ENCODE assay signal across 6 cellular contexts in genomic region chr16:18344634-18345033, GRCh38. TPM values are rescaled to one million over a fixed set of nuclear protein-coding genes. Genes with fewer than 3 reads are reported as not detected.
DNase-seq lines count a peak whose midpoint lies in the region; ATAC-seq, FAIRE-seq and TF ChIP-seq lines count a peak whose summit lies in the region.
"Not testable (repeated sequence)": the region's sequence is repeated elsewhere in the genome, so short reads cannot be mapped to it uniquely, and the experiment has no call there.
"Had no signal": no experiment of that assay in that cellular context is flagged by ENCODE, and none has a peak within 500 bp of the region (broad histone marks: within the 10 kb centered on the region; RNA-seq: fewer than 3 reads in every experiment).

No MANE protein-coding gene starts in this region.

- not testable (repeated sequence) for TF ChIP-seq POLR2A in HCT116 (IDR thresholded peaks at IDR 0.05; ENCODE audit: borderline replicate concordance, extremely low read depth, insufficient read depth, insufficient read length); HepG2 (IDR thresholded peaks at IDR 0.05; ENCODE audit: insufficient read depth in 1 of 2, low read depth in 2 of 2, low read length in 2 of 2)

- H3K4me3 ChIP-seq in HCT116 (replicated peaks in 1 of 2; ENCODE audit: low read depth in 1 of 2, low read length in 2 of 2); Panc1 (ENCODE audit: low read depth in 2 of 2, low read length in 2 of 2); HepG2 (replicated peaks in 1 of 3; ENCODE audit: insufficient read depth in 1 of 3, low read depth in 2 of 3, low read length in 3 of 3): not testable (repeated sequence)

- not testable (repeated sequence) for H3K27ac ChIP-seq in HCT116 (ENCODE audit: low read depth, low read length); Panc1 (ENCODE audit: low read length); foreskin keratinocyte; HepG2 (ENCODE audit: extremely low read length, insufficient read depth, low read length)

- not testable (repeated sequence) for H4K20me1 ChIP-seq in HCT116 (ENCODE audit: insufficient read depth); HepG2 (ENCODE audit: insufficient read depth, low read length)

- not testable (repeated sequence) for H3K9ac ChIP-seq in HCT116 (ENCODE audit: low read length); HepG2 (ENCODE audit: insufficient read depth, low read depth, low read length)

- intact Hi-C loops in HCT116 (cut with micrococcal nuclease); Panc1 (cut with micrococcal nuclease; ENCODE audit: unreplicated experiment); HepG2 (cut with micrococcal nuclease; ENCODE audit: unreplicated experiment): not testable (repeated sequence)

- TF ChIP-seq CTCF in HCT116 (IDR thresholded peaks at IDR 0.05 in 2 of 3, conservative IDR thresholded peaks at IDR 0.05 in 1 of 3; ENCODE audit: borderline replicate concordance in 1 of 3, insufficient read depth in 1 of 3, low read depth in 2 of 3, low read length in 2 of 3); Panc1 (IDR thresholded peaks at IDR 0.05); foreskin keratinocyte (conservative IDR thresholded peaks at IDR 0.05); HepG2 (CRISPR knock-in tag; IDR thresholded peaks at IDR 0.05): not testable (repeated sequence)

- POLR2A ChIA-PET in HCT116 (lab: Charles Lee); Panc1 (lab: Charles Lee); HepG2 (lab: Yijun Ruan, JAX): not testable (repeated sequence)

- not testable (repeated sequence) for TF ChIP-seq EP300 in HepG2 (IDR thresholded peaks at IDR 0.05; ENCODE audit: low read depth in 2 of 2, low read length in 2 of 2); HepG2 (CRISPR knock-in tag; IDR thresholded peaks at IDR 0.05; ENCODE audit: borderline replicate concordance)

- no CpG with 5 or more reads among the region's 18 CpGs for WGBS in HepG2 (ENCODE audit: low lambda C conversion rate)

- not testable (repeated sequence) for H3K9me3 ChIP-seq in HCT116 (ENCODE audit: control insufficient read depth in 1 of 2, insufficient read depth in 1 of 2, low read depth in 1 of 2, low read length in 2 of 2); Panc1 (ENCODE audit: control insufficient read depth, insufficient read depth, low read depth, low read length); HepG2 (ENCODE audit: low read length)

- not testable (repeated sequence) for H3K79me2 ChIP-seq in HCT116 (ENCODE audit: insufficient read depth, low read length); HepG2 (ENCODE audit: insufficient read depth, low read length)

- not testable (repeated sequence) for TF ChIP-seq RAD21 in HCT116 (IDR thresholded peaks at IDR 0.05; ENCODE audit: low read depth); HepG2 (CRISPR knock-in tag; IDR thresholded peaks at IDR 0.05)

- CTCF ChIA-PET in HCT116 (lab: Charles Lee); Panc1 (lab: Charles Lee); HepG2 (lab: Yijun Ruan, JAX; ENCODE audit: low intra/inter-chr PET ratio, low total read pairs): not testable (repeated sequence)

- H3K27me3 ChIP-seq in HCT116 (ENCODE audit: insufficient read depth, low read length); Panc1 (ENCODE audit: control insufficient read depth, insufficient read depth, low read length); foreskin keratinocyte; HepG2 (ENCODE audit: control insufficient read depth in 1 of 2, insufficient read depth in 2 of 2, low read length in 2 of 2): not testable (repeated sequence)

- ATAC-seq in HCT116 (peak; percentile 17; the same call in 1 of the 2 replicates), Panc1 (peak; percentile 45; the same call in 1 of the 2 replicates), foreskin keratinocyte (peak; percentile 61), HepG2 (peak; percentile 61)

- not testable (repeated sequence) for DNase-seq in HCT116 (ENCODE audit: low read depth, low spot score); Panc1 (ENCODE audit: low read depth, low spot score); foreskin keratinocyte; HepG2 (ENCODE audit: low spot score)

- in situ Hi-C loops in Panc1 (cut with HindIII; ENCODE audit: low pct_unique_long_range_greater_than_20kb, low sequenced_read_pairs); HepG2 (cut with HindIII; ENCODE audit: extremely low pct_ligation_motif_present, low pct_unique_long_range_greater_than_20kb): not testable (repeated sequence)

- FAIRE-seq in HepG2 (lab: Jason Lieb, UNC) = not testable (repeated sequence)

- RAD21 ChIA-PET in HCT116 (lab: Charles Lee; ENCODE audit: low non-redundant PET in 1 of 2, low total read pairs in 2 of 2, uncharacterized antibody in 2 of 2, unreplicated experiment in 2 of 2) = not testable (repeated sequence)

- H3K36me3 ChIP-seq in HCT116 (ENCODE audit: control insufficient read depth in 1 of 2, insufficient read depth in 2 of 2, low read length in 2 of 2); Panc1 (ENCODE audit: control insufficient read depth, insufficient read depth, low read length); HepG2 (replicated peaks in 1 of 2; ENCODE audit: control insufficient read depth in 1 of 2, insufficient read depth in 2 of 2, low read length in 2 of 2): not testable (repeated sequence)

- not testable (repeated sequence) for H2AFZ ChIP-seq in HCT116 (ENCODE audit: low read depth, low read length, poor library complexity, severe bottlenecking); HepG2 (ENCODE audit: low read length)

- H3K9me2 ChIP-seq in HCT116 (ENCODE audit: insufficient read depth) = not testable (repeated sequence)

- not testable (repeated sequence) for H3K4me1 ChIP-seq in HCT116 (ENCODE audit: control insufficient read depth in 1 of 2, insufficient read depth in 2 of 2, low read length in 2 of 2); Panc1 (ENCODE audit: control insufficient read depth, insufficient read depth, low read length); foreskin keratinocyte; HepG2 (ENCODE audit: insufficient read depth, low read length)

- BruUV-seq in HCT116 (replicated peaks; lab: Mats Ljungman, UMichigan); Panc1 (replicated peaks; lab: Mats Ljungman, UMichigan); HepG2 (replicated peaks; lab: Mats Ljungman, UMichigan): not testable (repeated sequence)

- not testable (repeated sequence) for H3K4me2 ChIP-seq in HCT116 (ENCODE audit: low read length); HepG2 (ENCODE audit: low read depth, low read length)

RNA-seq across cellular contexts. Expression of gene NPIPA8, which starts 8.1 kb away (rescaled TPM):
- total RNA-seq in HCT116 (2021; ENCODE audit: unreplicated experiment) (0.81 TPM), Panc1 (2021; ENCODE audit: unreplicated experiment) (0.18 TPM), foreskin keratinocyte (8.4 TPM in 1 of 2 replicates, not detected in the other), HepG2 (2016; rRNA removed; fragmentation: Illumina TruSeq; extraction: Trizol) (0.24 TPM in 2 replicates)
- polyA plus RNA-seq in HCT116 (2012) = 0.07 and 0.45 TPM in 2 replicates
- polyA plus RNA-seq in Panc1 (2012; ENCODE audit: insufficient read length) = 0.24 TPM
- polyA plus RNA-seq in foreskin keratinocyte (0.06 and 18.7 TPM in 2 replicates), HepG2 (2011; rRNA removed) (0.34 and 0.38 TPM in 2 replicates)
- 0.71 TPM in 2 replicates for total RNA-seq in HepG2 (2016; cell fraction: cytosol; rRNA removed; fragmentation: Illumina TruSeq; extraction: Trizol; ENCODE audit: low read depth)
- 0.19 and 0.41 TPM in 2 replicates for total RNA-seq in HepG2 (2016; cell fraction: insoluble cytoplasmic fraction; rRNA removed; fragmentation: Illumina TruSeq; extraction: Trizol)
- 0.25 and 0.38 TPM in 2 replicates for total RNA-seq in HepG2 (2016; cell fraction: membrane; rRNA removed; fragmentation: Illumina TruSeq; extraction: Trizol)
- 0.25 and 1.1 TPM in 2 replicates for total RNA-seq in HepG2 (2016; cell fraction: nucleus; rRNA removed; fragmentation: Illumina TruSeq; extraction: Trizol)
- polyA plus RNA-seq in HepG2 (2011; cell fraction: cytosol; rRNA removed) = 12.0 and 19.0 TPM in 2 replicates
- 0.85 and 1.4 TPM in 2 replicates for polyA plus RNA-seq in HepG2 (2011; cell fraction: nucleus; rRNA removed)
- polyA plus RNA-seq in HepG2 (2012) = 0.35 and 0.57 TPM in 2 replicates
- polyA plus RNA-seq in HepG2 (2016; cell fraction: cytosol; fragmentation: Illumina TruSeq; extraction: Trizol; ENCODE audit: low read depth) = 0.77 TPM in 1 of 2 replicates, not detected in the other
- polyA plus RNA-seq in HepG2 (2016; cell fraction: insoluble cytoplasmic fraction; fragmentation: Illumina TruSeq; extraction: Trizol; ENCODE audit: low read depth) = 0.47 TPM in 1 of 2 replicates, not detected in the other
- polyA plus RNA-seq in HepG2 (2016; cell fraction: membrane; fragmentation: Illumina TruSeq; extraction: Trizol; ENCODE audit: low read depth) = 0.13 and 0.27 TPM in 2 replicates
- polyA plus RNA-seq in HepG2 (2016; cell fraction: nucleus; fragmentation: Illumina TruSeq; extraction: Trizol; ENCODE audit: insufficient read depth, low read depth) = 1.2 and 2.4 TPM in 2 replicates
- polyA minus RNA-seq in HepG2 (2011; rRNA and poly(A)+ RNA removed; ENCODE audit: low replicate concordance) = 0.22 and 0.23 TPM in 2 replicates
- polyA minus RNA-seq in HepG2 (2011; cell fraction: cytosol; rRNA and poly(A)+ RNA removed) = 0.49 TPM in 1 of 2 replicates, not detected in the other
- polyA minus RNA-seq in HepG2 (2011; cell fraction: nucleus; rRNA and poly(A)+ RNA removed) = 0.50 and 1.5 TPM in 2 replicates
- total RNA-seq: Calu3; CD4-positive, CD25-positive, alpha-beta regulatory T cell had no signal
